16 cellular contexts compared by ENCODE assay signal in genomic region chr10:117133273-117134083, GRCh38. TPM values are rescaled to one million over a fixed set of nuclear protein-coding genes. Genes with fewer than 3 reads are reported as not detected.
DNase-seq lines count a peak whose midpoint lies in the region; ATAC-seq and TF ChIP-seq lines count a peak whose summit lies in the region.
"Had no signal": no experiment of that assay in that cellular context is flagged by ENCODE, and none has a peak within 500 bp of the region (broad histone marks: within the 10 kb centered on the region; RNA-seq: fewer than 3 reads in every experiment).

No MANE protein-coding gene starts in this region.

- H3K4me2 ChIP-seq in GM23248 (ENCODE audit: unreplicated experiment) = peak overlapping the region; percentile 53
- peak overlapping the region; percentile 70 for H3K4me2 ChIP-seq in neuronal stem cell (ENCODE audit: insufficient read depth, low read length, poor library complexity, severe bottlenecking)

- no peak overlapping the region for H2BK120ac ChIP-seq in neuronal stem cell (ENCODE audit: low read depth, low read length)

- H3K79me1 ChIP-seq in neuronal stem cell (ENCODE audit: low read depth, low read length) = peaks cover 11% of the 10 kb centered on the region

- no peak overlapping the region for H2BK12ac ChIP-seq in neuronal stem cell (ENCODE audit: low read length)

- H4K8ac ChIP-seq in neuronal stem cell (ENCODE audit: low read depth, low read length) = no peak overlapping the region

- intact Hi-C loops in psoas muscle (cut with DNase I) = no loop called here

- H3K36me3 ChIP-seq in GM23248 (ENCODE audit: low read depth) (no peaks in the 10 kb centered on the region), neuronal stem cell (replicated peaks in 1 of 2; ENCODE audit: control insufficient read depth in 2 of 2, insufficient read depth in 2 of 2, low read length in 2 of 2) (peaks cover 0 to 2% of the 10 kb centered on the region in 2 donors), psoas muscle (ENCODE audit: insufficient read depth in 1 of 2, low read depth in 1 of 2) (no peaks in the 10 kb centered on the region)
- H3K36me3 ChIP-seq: breast epithelium, neutrophil had no signal

- no peaks in the 10 kb centered on the region for H3F3A ChIP-seq in GM23248 (ENCODE audit: insufficient read depth)

- 14 to 15% methylated on average over 32 of the region's 32 CpGs for WGBS in GM23248 (ENCODE audit: low coverage in 1 of 2, low lambda C conversion rate in 2 of 2, missing lambda C conversion rate in 2 of 2), 2 experiments
- no CpG with 5 or more reads among the region's 32 CpGs for WGBS in neuronal stem cell (ENCODE audit: extremely low coverage in 2 of 2, insufficient read length in 2 of 2, insufficient replicate concordance in 1 of 2), 2 donors
- 16 to 27% (median 27%) methylated on average over 32 of the region's 32 CpGs for WGBS in psoas muscle, 3 donors

- no peak overlapping the region for H3K23ac ChIP-seq in neuronal stem cell (ENCODE audit: low read depth, low read length, poor library complexity)

- H3K14ac ChIP-seq in neuronal stem cell (ENCODE audit: low read length) = no peak overlapping the region

- H4K20me1 ChIP-seq in GM23248 (ENCODE audit: insufficient read depth) = no peaks in the 10 kb centered on the region

- H3K9me3 ChIP-seq in GM23248 (ENCODE audit: low read depth) (no peaks in the 10 kb centered on the region), neuronal stem cell (replicated peaks in 1 of 2; ENCODE audit: control insufficient read depth in 2 of 2, insufficient read depth in 1 of 2, low read depth in 1 of 2, low read length in 2 of 2) (peaks cover 0 to 16% of the 10 kb centered on the region in 2 donors), psoas muscle (no peaks in the 10 kb centered on the region)
- H3K9me3 ChIP-seq: breast epithelium, neutrophil had no signal

- H3K27me3 ChIP-seq in GM23248 (replicated peaks; ENCODE audit: insufficient read depth) = peaks cover 89% of the 10 kb centered on the region
- peaks cover 13 to 99% (median 76%) of the 10 kb centered on the region in 3 experiments for H3K27me3 ChIP-seq in neuronal stem cell (ENCODE audit: control insufficient read depth in 3 of 3, insufficient read depth in 3 of 3, low read depth in 1 of 3, low read length in 3 of 3)
- peaks cover 3 to 96% (median 47%) of the 10 kb centered on the region in 3 donors for H3K27me3 ChIP-seq in psoas muscle (ENCODE audit: insufficient read depth in 3 of 3, low read length in 2 of 3)

- no peak overlapping the region for H4K91ac ChIP-seq in neuronal stem cell (ENCODE audit: low read depth, low read length, poor library complexity)

- no peak for ATAC-seq in GM21390 (IDR thresholded peaks at IDR 0.05; ENCODE audit: unreplicated experiment)
- ATAC-seq in psoas muscle = no peak

- no peak overlapping the region for H2BK15ac ChIP-seq in neuronal stem cell (ENCODE audit: low read length)

- in situ Hi-C loops in GM23248 (cut with MboI) = no loop called here

- H2BK5ac ChIP-seq in neuronal stem cell (ENCODE audit: low read length) = no peak overlapping the region

- DNase-seq in NCI-H2227 (lab: John Stamatoyannopoulos, UW; ENCODE audit: unreplicated experiment) = peak; percentile 38
- DNase-seq in NCI-H2227 treated with DMSO at 0.1 percent for 48 hours (lab: John Stamatoyannopoulos, UW) = no peak
- DNase-seq in GM23248 = no peak
- DNase-seq in dermis blood vessel endothelial cell = peak; percentile 6
- no peak for DNase-seq in neuronal stem cell (ENCODE audit: low spot score)
- DNase-seq in psoas muscle = no peak
- no peak for DNase-seq in DMS53 (lab: John Stamatoyannopoulos, UW)
- DNase-seq: activated CD8-positive, alpha-beta memory T cell treated with anti-CD3 and anti-CD28 coated beads, Interleukin-2, amount 50 U/mL, for 4 hours; DMS79; immature natural killer cell; NCI-H187 treated with DMSO at 0.1 percent for 48 hours had no signal

- H2AFZ ChIP-seq in GM23248 (no peak overlapping the region), neuronal stem cell (ENCODE audit: low read length) (peak overlapping the region; percentile 95)

- no peaks in the 10 kb centered on the region for H3K9me2 ChIP-seq in GM23248 (ENCODE audit: insufficient read depth)

- H3K4me3 ChIP-seq in GM23248 = no peak overlapping the region
- H3K4me3 ChIP-seq in neuronal stem cell (ENCODE audit: low read length in 2 of 2) = no peak overlapping the region
- no peak overlapping the region for H3K4me3 ChIP-seq in psoas muscle

- H3K18ac ChIP-seq in neuronal stem cell (ENCODE audit: low read length) = peak overlapping the region; percentile 82

- no peak overlapping the region for H3K9ac ChIP-seq in GM23248
- H3K9ac ChIP-seq in neuronal stem cell (ENCODE audit: low read depth, low read length, poor library complexity) = no peak overlapping the region

- no peaks in the 10 kb centered on the region; the same call in 1 of the 2 replicates for H3K4me1 ChIP-seq in GM23248 (ENCODE audit: insufficient read depth)
- H3K4me1 ChIP-seq in neuronal stem cell (ENCODE audit: control insufficient read depth in 2 of 2, insufficient read depth in 1 of 2, low read depth in 1 of 2, low read length in 2 of 2) = peaks cover 6 to 39% of the 10 kb centered on the region in 2 donors
- no peaks in the 10 kb centered on the region for H3K4me1 ChIP-seq in psoas muscle

- no peak overlapping the region for H3K4ac ChIP-seq in neuronal stem cell (ENCODE audit: low read length)

- H2AK5ac ChIP-seq in neuronal stem cell (ENCODE audit: low read depth, low read length) = no peak overlapping the region

- no peak for TF ChIP-seq CTCF in psoas muscle (IDR thresholded peaks at IDR 0.05)

- no peaks in the 10 kb centered on the region for H3K79me2 ChIP-seq in GM23248 (ENCODE audit: insufficient read depth)

- H3K27ac ChIP-seq in GM23248 (no peak overlapping the region), neuronal stem cell (replicated peaks; ENCODE audit: low read length) (no peak overlapping the region), psoas muscle (no peak overlapping the region)
- H3K27ac ChIP-seq: 22Rv1, breast epithelium, neutrophil had no signal

RNA-seq across cellular contexts. Expression of gene VAX1, which starts 4.6 kb away (rescaled TPM):
- not detected in 2 replicates for total RNA-seq in GM23248 (2014; rRNA removed; shearing (Covaris generic))
- not detected in 2 replicates for polyA plus RNA-seq in GM23248 (2016; fragmentation: Nextera tagmentation; extraction: Ambion mirVana)
- total RNA-seq in dermis blood vessel endothelial cell = not detected in 2 replicates
- polyA plus RNA-seq in neuronal stem cell (2013, experiment 1 of 2) = 8.1 TPM
- polyA plus RNA-seq in neuronal stem cell (2013, experiment 2 of 2) = 8.3 TPM
- total RNA-seq in psoas muscle = not detected
- polyA plus RNA-seq in psoas muscle = not detected
- total RNA-seq: breast epithelium; T-helper 1 cell treated with Interleukin-12 subunit alpha and Interleukin-12 subunit beta and Interleukin-4 antibody, amounts not matched to agents 30 ng/mL and 1 ng/mL, for 36 hours had no signal
- polyA plus RNA-seq: immature natural killer cell had no signal

Comparison
In these comparisons a context has a peak if more than half of its experiments do, and no peak if none do; other contexts are left out.
1. DNase-seq: peak in NCI-H2227 (single experiment) and dermis blood vessel endothelial cell (single experiment); none in NCI-H2227 treated with DMSO at 0.1 percent for 48 hours (single experiment), GM23248 (single experiment), neuronal stem cell (single experiment), psoas muscle (0 of 2) and DMS53 (single experiment).